In the genomic region with DNA sequence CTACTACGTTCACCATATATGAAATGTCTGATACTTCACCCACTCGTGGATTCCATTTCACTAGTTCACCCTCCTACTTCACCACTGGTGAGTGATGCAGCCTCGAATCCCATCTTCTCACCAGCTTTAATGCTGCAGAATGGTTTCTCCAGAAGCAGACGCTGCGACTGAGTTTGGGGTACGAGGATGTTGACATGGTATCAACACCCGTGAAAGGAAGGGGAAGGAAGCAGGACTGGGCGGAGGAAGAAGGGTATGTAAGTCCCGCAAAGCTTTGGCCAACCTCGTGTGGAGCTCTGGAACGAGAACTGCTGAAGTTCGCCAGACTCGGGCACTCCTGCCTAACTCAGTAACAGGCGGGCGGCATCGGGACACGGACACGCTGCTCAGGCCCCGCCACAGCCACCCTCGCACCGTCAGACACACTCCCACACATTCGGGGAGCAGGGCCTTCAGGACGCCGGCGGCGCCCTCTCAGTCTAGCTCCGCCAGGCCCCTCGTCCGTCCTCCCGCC, we compare ENCODE assay signal across 8 cellular contexts. TPM values are rescaled to one million over a fixed set of nuclear protein-coding genes. Genes with fewer than 3 reads are reported as not detected.
DNase-seq lines count a peak whose midpoint lies in the region; ATAC-seq and TF ChIP-seq lines count a peak whose summit lies in the region.

No MANE protein-coding gene starts in this region.

- no peak for TF ChIP-seq CTCF in right lobe of liver (IDR thresholded peaks at IDR 0.05)

- H3K27me3 Mint-ChIP-seq in stimulated activated memory B cell treated with anti-CD40 and anti-IgM and Interleukin-4, amounts not matched to agents 10 μg/mL and 1 μg/mL and 100 μg/mL, for 72 hours: no peaks in the 10 kb centered on the region

- H3K36me3 Mint-ChIP-seq in stimulated activated memory B cell treated with anti-CD40 and anti-IgM and Interleukin-4, amounts not matched to agents 10 μg/mL and 1 μg/mL and 100 μg/mL, for 72 hours: peaks cover 10% of the 10 kb centered on the region

- no peaks in the 10 kb centered on the region for H3K36me3 ChIP-seq in right lobe of liver

- intact Hi-C loops in right lobe of liver (cut with DNase I): no loop called here

- ATAC-seq in GM19395 (IDR thresholded peaks at IDR 0.05; ENCODE audit: unreplicated experiment) (peak; percentile 45), HG03439 (IDR thresholded peaks at IDR 0.05; ENCODE audit: unreplicated experiment) (peak; percentile 28), right lobe of liver (peak; percentile 9 to 25 (median 12))
- ATAC-seq in stimulated activated memory B cell treated with anti-CD40 and anti-IgM and Interleukin-4, amounts not matched to agents 10 μg/mL and 1 μg/mL and 100 μg/mL, for 72 hours: peak; percentile 31

- H3K27ac ChIP-seq in cingulate gyrus (ENCODE audit: low read depth, low read length) (peak overlapping the region; percentile 87), right lobe of liver (peak overlapping the region; percentile 74 to 90 (median 75))

- peaks cover 0 to 27% (median 4%) of the 10 kb centered on the region in 4 donors for H3K4me1 ChIP-seq in right lobe of liver

- no peaks in the 10 kb centered on the region for H3K9me3 Mint-ChIP-seq in stimulated activated memory B cell treated with anti-CD40 and anti-IgM and Interleukin-4, amounts not matched to agents 10 μg/mL and 1 μg/mL and 100 μg/mL, for 72 hours

- H3K4me1 Mint-ChIP-seq in stimulated activated memory B cell treated with anti-CD40 and anti-IgM and Interleukin-4, amounts not matched to agents 10 μg/mL and 1 μg/mL and 100 μg/mL, for 72 hours: peaks cover 44% of the 10 kb centered on the region

- TF ChIP-seq POLR2A in right lobe of liver (IDR thresholded peaks at IDR 0.05): no peak

- peak overlapping the region; percentile 94 for H3K4me3 Mint-ChIP-seq in stimulated activated memory B cell treated with anti-CD40 and anti-IgM and Interleukin-4, amounts not matched to agents 10 μg/mL and 1 μg/mL and 100 μg/mL, for 72 hours

- DNase-seq in COLO668 (lab: John Stamatoyannopoulos, UW; ENCODE audit: unreplicated experiment): peak; percentile 66
- peak; percentile 45 for DNase-seq in SKM-1 treated with dmso at 0.1 percent for 144 hours (lab: John Stamatoyannopoulos, UW; ENCODE audit: unreplicated experiment)
- peak; percentile 55 to 67 (median 57) for DNase-seq in right lobe of liver
- DNase-seq in NCI-H2171 (lab: John Stamatoyannopoulos, UW): no peak

- H3K27ac Mint-ChIP-seq in stimulated activated memory B cell treated with anti-CD40 and anti-IgM and Interleukin-4, amounts not matched to agents 10 μg/mL and 1 μg/mL and 100 μg/mL, for 72 hours: peak overlapping the region; percentile 92

- WGBS in right lobe of liver (ENCODE audit: insufficient coverage, low coverage, low lambda C conversion rate, missing lambda C conversion rate): 1% methylated on average over 15 of the region's 30 CpGs

- no peaks in the 10 kb centered on the region for H3K27me3 ChIP-seq in right lobe of liver

- peak overlapping the region; percentile 78 to 94 (median 91) for H3K4me3 ChIP-seq in right lobe of liver

- H3K9me3 ChIP-seq in right lobe of liver: no peaks in the 10 kb centered on the region

RNA-seq across cellular contexts. Expression of a gene that starts 0.8 kb away (rescaled TPM):
- 10 to 100 TPM; 12.3 to 14.4 (median 13.1) TPM for total RNA-seq in right lobe of liver
